8 cellular contexts compared by ENCODE assay signal in genomic region chr5:126370796-126371718, GRCh38. TPM values are rescaled to one million over a fixed set of nuclear protein-coding genes. Genes with fewer than 3 reads are reported as not detected.
DNase-seq lines count a peak whose midpoint lies in the region; ATAC-seq, FAIRE-seq and TF ChIP-seq lines count a peak whose summit lies in the region.
"Had no signal": no experiment of that assay in that cellular context is flagged by ENCODE, and none has a peak within 500 bp of the region (broad histone marks: within the 10 kb centered on the region; RNA-seq: fewer than 3 reads in every experiment).

No MANE protein-coding gene starts in this region.

- no peak overlapping the region for H3K4me3 Mint-ChIP-seq in natural killer cell

- TF ChIP-seq CTCF in upper lobe of left lung (IDR thresholded peaks at IDR 0.05) (no peak), dorsolateral prefrontal cortex (IDR thresholded peaks at IDR 0.05 in 54 of 56, conservative IDR thresholded peaks at IDR 0.05 in 2 of 56; ENCODE audit: low read depth in 1 of 56, partially characterized antibody in 56 of 56) (no peak), natural killer cell (IDR thresholded peaks at IDR 0.05) (no peak)

- no peak for TF ChIP-seq EP300 in upper lobe of left lung (IDR thresholded peaks at IDR 0.05)

- H3K4me1 ChIP-seq in upper lobe of left lung: peaks cover 0 to 4% (median 0%) of the 10 kb centered on the region in 4 donors

- peak; percentile 98 for FAIRE-seq in islet of Langerhans (lab: Jason Lieb, UNC)

- H3K27me3 ChIP-seq in upper lobe of left lung (no peaks in the 10 kb centered on the region), dorsolateral prefrontal cortex (no peaks in the 10 kb centered on the region)

- no peaks in the 10 kb centered on the region for H3K9me3 ChIP-seq in upper lobe of left lung

- H3K27ac ChIP-seq in upper lobe of left lung: peak overlapping the region in 2 of 4 donors; percentile 25 to 52
- H3K27ac ChIP-seq in dorsolateral prefrontal cortex: peak overlapping the region in 1 of 59 donors; percentile 6

- TF ChIP-seq POLR2A in upper lobe of left lung (IDR thresholded peaks at IDR 0.05): no peak

- ATAC-seq in upper lobe of left lung (ENCODE audit: low FRiP score in 2 of 2) (peak; percentile 36 to 77), natural killer cell (no peak)

- no peaks in the 10 kb centered on the region for H3K36me3 ChIP-seq in upper lobe of left lung

- 82 to 85% methylated on average over 12 of the region's 12 CpGs for WGBS in upper lobe of left lung, 2 donors

- intact Hi-C loops in dorsolateral prefrontal cortex (cut with DNase I): no loop called here
- intact Hi-C loops in natural killer cell (cut with micrococcal nuclease): no loop called here

- H3K4me3 ChIP-seq in upper lobe of left lung: peak overlapping the region in 3 of 4 donors; percentile 8 to 19 (median 9)
- peak overlapping the region in 2 of 59 donors; percentile 8 to 15 for H3K4me3 ChIP-seq in dorsolateral prefrontal cortex

- H3K4me1 Mint-ChIP-seq in natural killer cell: peaks cover 9 to 14% of the 10 kb centered on the region in 2 donors

- H3K27me3 Mint-ChIP-seq in natural killer cell (ENCODE audit: low read depth in 2 of 2): no peaks in the 10 kb centered on the region

- no peaks in the 10 kb centered on the region for H3K36me3 Mint-ChIP-seq in natural killer cell

- H3K27ac Mint-ChIP-seq in natural killer cell: no peak overlapping the region

- no peaks in the 10 kb centered on the region for H3K9me3 Mint-ChIP-seq in natural killer cell

- peak; percentile 74 for DNase-seq in HCEC 1CT
- peak; percentile 82 for DNase-seq in SW480 (ENCODE audit: low spot score)
- DNase-seq in upper lobe of left lung: peak in 1 of 2 donors; percentile 41
- DNase-seq in dorsolateral prefrontal cortex: no peak
- no peak for DNase-seq in NCI-H187 (lab: John Stamatoyannopoulos, UW)
- no peak for DNase-seq in natural killer cell
- DNase-seq: GOT3 had no signal

RNA-seq across cellular contexts. Expression of gene GRAMD2B, which starts 52.2 kb away (rescaled TPM):
- total RNA-seq in upper lobe of left lung: 10 to 100 TPM; 11.3 to 70.4 (median 17.7) TPM
- total RNA-seq in dorsolateral prefrontal cortex: 100 to 1,000 TPM in 33 of 120 experiments, 10 to 100 TPM in 87; 39.5 to 205 (median 86.4) TPM
- 10 to 100 TPM in 1 of 3 donors, 1 to 10 TPM in 2; 9.2 to 15.4 (median 10.0) TPM for total RNA-seq in natural killer cell

Comparison
In these comparisons a context has a peak if more than half of its experiments do, and no peak if none do; other contexts are left out.
1. DNase-seq: peak in HCEC 1CT (single experiment) and SW480 (single experiment); none in dorsolateral prefrontal cortex (0 of 10), NCI-H187 (0 of 2) and natural killer cell (single experiment).
2. ATAC-seq: peak in upper lobe of left lung (2 of 2); none in natural killer cell (0 of 3).